In the genomic region with DNA sequence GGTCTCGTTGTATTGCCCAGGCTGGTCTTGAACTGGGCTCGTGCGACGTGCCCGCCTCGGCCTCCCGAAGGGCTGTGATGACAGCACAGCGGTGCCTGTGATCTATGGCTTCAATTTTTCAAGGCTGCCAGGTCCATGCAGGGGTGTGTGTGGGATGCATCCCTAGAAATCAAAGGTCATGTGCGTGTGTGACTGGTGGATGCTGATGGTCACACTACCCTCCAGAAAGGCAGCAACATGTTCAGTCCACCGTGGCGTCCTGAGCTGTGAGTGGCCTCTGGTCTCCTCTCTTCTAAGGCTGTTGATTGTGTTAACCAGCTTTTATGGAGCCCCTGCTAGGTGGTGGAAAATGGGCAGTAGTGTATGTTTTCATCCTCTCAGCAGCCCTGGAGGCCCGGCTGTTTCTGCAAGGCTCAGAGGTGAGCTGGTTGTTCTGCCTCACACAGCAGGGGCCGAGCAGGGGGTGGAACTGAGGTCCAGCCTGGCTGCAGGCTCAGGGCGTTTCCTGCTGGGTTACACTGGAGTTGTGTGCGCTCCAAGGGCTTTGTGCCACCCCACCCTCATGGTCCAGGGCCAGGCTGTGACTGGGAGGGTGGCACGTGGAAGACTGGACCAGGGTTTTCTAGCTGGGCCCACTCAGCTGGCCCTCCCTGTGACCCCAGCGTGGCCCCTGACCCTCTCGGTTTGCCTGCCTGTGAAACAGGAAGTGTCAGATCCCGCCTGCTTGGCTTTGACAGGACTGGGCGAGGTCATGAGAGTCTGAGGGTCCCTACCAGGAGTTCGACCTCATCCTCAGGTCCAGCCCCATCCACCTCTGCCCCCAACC, we compare ENCODE assay signal across 1 cellular context.
TF ChIP-seq lines count a peak whose summit lies in the region.

No MANE protein-coding gene starts in this region.

TF ChIP-seq in GM12878, 131 proteins besides CTCF, POLR2A, EP300 and RAD21:
- TF ChIP-seq NR2F1 (conservative IDR thresholded peaks at IDR 0.05) = peak; percentile 77
- TF ChIP-seq SPI1 (IDR thresholded peaks at IDR 0.05; ENCODE audit: borderline replicate concordance, insufficient read depth, low read depth, low read length) = peak; percentile 49; the same call in 1 of the 2 replicates
- TF ChIP-seq NR2C1 (IDR thresholded peaks at IDR 0.05) = peak; percentile 35; the same call in 1 of the 2 replicates
- TF ChIP-seq PML (IDR thresholded peaks at IDR 0.05; ENCODE audit: low read length) = no peak
